In genomic region chr14:101876539-101876938, GRCh38 we compare ENCODE assay signal across 8 cellular contexts.
DNase-seq lines count a peak whose midpoint lies in the region; ATAC-seq and TF ChIP-seq lines count a peak whose summit lies in the region.

No MANE protein-coding gene starts in this region.

- H3K4me1 ChIP-seq in endocrine pancreas (ENCODE audit: control insufficient read depth, insufficient read depth, low read length) (peaks cover 9% of the 10 kb centered on the region), gastrocnemius medialis (peaks cover 17 to 31% of the 10 kb centered on the region in 2 donors)

- H3K9me3 ChIP-seq in endocrine pancreas (ENCODE audit: control insufficient read depth, low read length), result no peaks in the 10 kb centered on the region
- no peaks in the 10 kb centered on the region for H3K9me3 ChIP-seq in gastrocnemius medialis

- no peaks in the 10 kb centered on the region for H3K27me3 Mint-ChIP-seq in CD14-positive monocyte (ENCODE audit: low read depth in 3 of 3)

- H3K27me3 ChIP-seq in HL-60 (ENCODE audit: insufficient read depth, poor library complexity, severe bottlenecking) (no peaks in the 10 kb centered on the region), endocrine pancreas (ENCODE audit: control insufficient read depth, insufficient read depth, low read length) (no peaks in the 10 kb centered on the region), gastrocnemius medialis (no peaks in the 10 kb centered on the region)

- peaks cover 50% of the 10 kb centered on the region for H3K4me1 Mint-ChIP-seq in CD14-positive monocyte

- ATAC-seq in GM19468 (IDR thresholded peaks at IDR 0.05; ENCODE audit: extremely low read depth, unreplicated experiment) (peak; percentile 83), gastrocnemius medialis (peak; percentile 80 to 81)

- H3K36me3 ChIP-seq in endocrine pancreas (ENCODE audit: control insufficient read depth, insufficient read depth, low read length), result no peaks in the 10 kb centered on the region
- H3K36me3 ChIP-seq in gastrocnemius medialis, result no peaks in the 10 kb centered on the region

- H3K9ac ChIP-seq in endocrine pancreas (ENCODE audit: control insufficient read depth, insufficient read depth, low read length), result no peak overlapping the region

- peaks cover 33 to 34% of the 10 kb centered on the region in 2 donors for H3K36me3 Mint-ChIP-seq in CD14-positive monocyte

- no peaks in the 10 kb centered on the region for H3K9me3 Mint-ChIP-seq in CD14-positive monocyte

- H3K27ac ChIP-seq in HL-60 (replicated peaks), result peak overlapping the region; percentile 79
- H3K27ac ChIP-seq in gastrocnemius medialis, result peak overlapping the region in 3 of 4 donors; percentile 26 to 51 (median 34)

- H3K4me3 ChIP-seq in HL-60 (replicated peaks; ENCODE audit: insufficient read depth, low read length) (no peak overlapping the region), endocrine pancreas (ENCODE audit: control insufficient read depth, insufficient read depth, low read length) (peak overlapping the region; percentile 55), gastrocnemius medialis (no peak overlapping the region)

- peak overlapping the region; percentile 24 to 35 for H3K4me3 Mint-ChIP-seq in CD14-positive monocyte

- no peak for TF ChIP-seq CTCF in CD14-positive monocyte (IDR thresholded peaks at IDR 0.05)
- no peak for TF ChIP-seq CTCF in HL-60 (IDR thresholded peaks at IDR 0.05; ENCODE audit: insufficient read depth, low read length)
- TF ChIP-seq CTCF in gastrocnemius medialis (IDR thresholded peaks at IDR 0.05 in 4 of 5, conservative IDR thresholded peaks at IDR 0.05 in 1 of 5), result no peak

- H3K27ac Mint-ChIP-seq in CD14-positive monocyte, result peak overlapping the region; percentile 84 to 97 (median 94)

- DNase-seq in CD14-positive monocyte (ENCODE audit: low spot score), result peak; percentile 98
- DNase-seq in HL-60 (ENCODE audit: low read depth in 1 of 2, low spot score in 1 of 2), result peak; percentile 98 to 99
- peak; percentile 55 for DNase-seq in activated CD4-positive, alpha-beta T cell treated with anti-CD3 and anti-CD28 coated beads for 1 hour
- DNase-seq in gastrocnemius medialis, result peak; percentile 45 to 73
- DNase-seq in NCI-H748 (lab: John Stamatoyannopoulos, UW; ENCODE audit: unreplicated experiment), result no peak
- no peak for DNase-seq in NCI-H226

- in situ Hi-C loops in gastrocnemius medialis (cut with MboI; ENCODE audit: low sequenced_read_pairs in 4 of 4), result no loop called here

- intact Hi-C loops in CD14-positive monocyte (cut with micrococcal nuclease), result loop anchor here (2.0 to 10.0 kb wide), 5 partner anchors 34 to 172 kb away; no protein-coding TSS in a partner anchor
- intact Hi-C loops in gastrocnemius medialis (cut with DNase I; ENCODE audit: low total_unique reads), result no loop called here

- no peak for TF ChIP-seq POLR2A in gastrocnemius medialis (IDR thresholded peaks at IDR 0.05)

Comparison
In these comparisons a context has a peak if more than half of its experiments do, and no peak if none do; other contexts are left out.
1. DNase-seq: peak in CD14-positive monocyte (single experiment), HL-60 (2 of 2), activated CD4-positive, alpha-beta T cell treated with anti-CD3 and anti-CD28 coated beads for 1 hour (single experiment) and gastrocnemius medialis (2 of 2); none in NCI-H748 (single experiment) and NCI-H226 (single experiment).